ENCODE assay signal across 8 cellular contexts in the genomic region with DNA sequence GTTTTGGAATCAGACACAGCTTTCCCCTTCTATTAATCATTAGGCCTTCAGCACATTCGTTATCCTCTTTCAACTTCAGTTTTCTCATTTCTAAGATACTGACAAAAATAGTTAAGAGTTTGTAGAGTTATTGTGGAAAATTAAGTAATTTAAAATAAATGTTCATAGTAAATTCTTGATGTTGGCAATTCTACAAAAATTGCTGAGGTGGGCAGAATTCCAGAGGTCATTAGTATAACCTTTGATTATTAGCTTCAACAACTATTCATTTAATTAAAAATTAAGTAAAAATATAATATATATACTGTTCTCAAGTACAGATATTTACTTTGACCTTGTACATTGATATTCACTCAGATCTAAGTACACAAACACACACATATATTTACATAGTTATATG. TPM values are rescaled to one million over a fixed set of nuclear protein-coding genes. Genes with fewer than 3 reads are reported as not detected.
"Had no signal": no experiment of that assay in that cellular context is flagged by ENCODE, and none has a peak within 500 bp of the region (broad histone marks: within the 10 kb centered on the region; RNA-seq: fewer than 3 reads in every experiment).

No MANE protein-coding gene starts in this region.

- H3K4me1 Mint-ChIP-seq: H9, IgD-negative memory B cell had no signal

- H3K9ac ChIP-seq: GM23248 had no signal

- H3K27me3 Mint-ChIP-seq: IgD-negative memory B cell had no signal

- H3K4me3 Mint-ChIP-seq: H9 had no signal

- H3K36me3 Mint-ChIP-seq: IgD-negative memory B cell had no signal

- H3K27ac Mint-ChIP-seq: H9, IgD-negative memory B cell had no signal

- DNase-seq: GM23248, GOT3, H9, HCEC 1CT, KG1 had no signal

- H2AFZ ChIP-seq: GM23248 had no signal

- H3K27ac ChIP-seq: GM23248, HL-60 had no signal

- H3K4me3 ChIP-seq: GM23248 had no signal

- H3K9me3 Mint-ChIP-seq: H9 had no signal

- FAIRE-seq: H54 had no signal

RNA-seq across cellular contexts. Expression of gene DIO2, which starts 58.5 kb away (rescaled TPM):
- total RNA-seq: H9 had no signal
- polyA plus RNA-seq: IgD-negative memory B cell had no signal
